In genomic region chr12:125185311-125185739, GRCh38 we compare ENCODE assay signal across 11 cellular contexts. TPM values are rescaled to one million over a fixed set of nuclear protein-coding genes. Genes with fewer than 3 reads are reported as not detected.
DNase-seq lines count a peak whose midpoint lies in the region; ATAC-seq and TF ChIP-seq lines count a peak whose summit lies in the region.
"Had no signal": no experiment of that assay in that cellular context is flagged by ENCODE, and none has a peak within 500 bp of the region (broad histone marks: within the 10 kb centered on the region; RNA-seq: fewer than 3 reads in every experiment).

No MANE protein-coding gene starts in this region.

- DNase-seq in mammary epithelial cell (no peak), MCF 10A (ENCODE audit: unreplicated experiment) (no peak), cerebellar cortex (ENCODE audit: low spot score) (peak; percentile 34), iPS-NIHi11 (ENCODE audit: low spot score) (peak; percentile 37), tibial artery (no peak), NCI-H1105 (lab: John Stamatoyannopoulos, UW) (no peak), amniotic stem cell (lab: John Stamatoyannopoulos, UW) (no peak)
- DNase-seq: activated T-cell treated with anti-CD3 and anti-CD28 coated beads for 4 hours, foreskin melanocyte, NCI-H1092 had no signal

- H3K27me3 Mint-ChIP-seq in MCF 10A (ENCODE audit: insufficient read depth, unreplicated experiment): peaks cover 66% of the 10 kb centered on the region

- POLR2A ChIA-PET in MCF 10A (lab: Yijun Ruan, JAX): interaction anchor here (0.6 kb wide), 1 partner anchor 344 kb away, joined by 3 read pairs; no protein-coding TSS in a partner anchor

- no peaks in the 10 kb centered on the region for H3K9me3 ChIP-seq in mammary epithelial cell (replicated peaks; ENCODE audit: insufficient read depth, low read length)
- no peaks in the 10 kb centered on the region for H3K9me3 ChIP-seq in tibial artery

- TF ChIP-seq CTCF in mammary epithelial cell (conservative IDR thresholded peaks at IDR 0.05 in 1 of 2, IDR thresholded peaks at IDR 0.05 in 1 of 2; ENCODE audit: extremely low read depth in 1 of 2, insufficient read depth in 1 of 2, low read depth in 1 of 2, low read length in 2 of 2): no peak
- no peak for TF ChIP-seq CTCF in MCF 10A (IDR thresholded peaks at IDR 0.05; ENCODE audit: unreplicated experiment)
- TF ChIP-seq CTCF in tibial artery (IDR thresholded peaks at IDR 0.05): no peak

- H3K4me1 Mint-ChIP-seq in MCF 10A (ENCODE audit: insufficient read depth, unreplicated experiment): peaks cover 5% of the 10 kb centered on the region

- H3K4me1 ChIP-seq in mammary epithelial cell (ENCODE audit: insufficient read depth, low read length): peaks cover 12% of the 10 kb centered on the region
- peaks cover 0 to 40% (median 32%) of the 10 kb centered on the region in 4 donors for H3K4me1 ChIP-seq in tibial artery

- BruUV-seq in mammary epithelial cell (replicated peaks; lab: Mats Ljungman, UMichigan) (no TSS peak), MCF 10A (replicated peaks; lab: Mats Ljungman, UMichigan) (no TSS peak)

- no peak for ATAC-seq in GM21367 (IDR thresholded peaks at IDR 0.05; ENCODE audit: unreplicated experiment)

- H3K27ac Mint-ChIP-seq in MCF 10A (ENCODE audit: low read depth, unreplicated experiment): no peak overlapping the region

- H3K36me3 ChIP-seq in mammary epithelial cell (ENCODE audit: insufficient read depth, low read length) (no peaks in the 10 kb centered on the region), tibial artery (no peaks in the 10 kb centered on the region)

- dilution Hi-C loops in mammary epithelial cell (cut with HindIII; ENCODE audit: low sequenced_read_pairs): no loop called here

- H4K20me1 ChIP-seq in mammary epithelial cell (ENCODE audit: insufficient read depth, low read length): no peaks in the 10 kb centered on the region

- WGBS in mammary epithelial cell (ENCODE audit: low coverage, missing lambda C conversion rate): 62% methylated on average over 7 of the region's 21 CpGs

- intact Hi-C loops in mammary epithelial cell (cut with micrococcal nuclease): loop anchor here (10.0 kb wide), 3 partner anchors 191 to 879 kb away; partner anchors contain the start of gene BRI3BP
- intact Hi-C loops in MCF 10A (cut with micrococcal nuclease): loop anchor here (10.0 kb wide), 1 partner anchor 869 kb away; no protein-coding TSS in a partner anchor
- intact Hi-C loops in tibial artery (cut with DNase I; ENCODE audit: low total_unique reads): loop anchor here (10.0 kb wide), 1 partner anchor 1689 kb away; no protein-coding TSS in a partner anchor

- H3K27ac ChIP-seq in mammary epithelial cell (ENCODE audit: insufficient read depth, low read depth, low read length) (no peak overlapping the region), tibial artery (no peak overlapping the region)

- in situ Hi-C loops in mammary epithelial cell (cut with MboI; ENCODE audit: low sequenced_read_pairs in 2 of 2): no loop called here

- CTCF ChIA-PET in mammary epithelial cell (lab: Charles Lee; ENCODE audit: low non-redundant PET): no interaction called here
- CTCF ChIA-PET in MCF 10A (lab: Yijun Ruan, JAX): interaction anchor here (0.6 to 6.0 kb wide), 6 partner anchors 15 to 1171 kb away, joined by 3 to 83 read pairs (median 13); no protein-coding TSS in a partner anchor

- H3K27me3 ChIP-seq in mammary epithelial cell (ENCODE audit: insufficient read depth, low read length) (peaks cover 24% of the 10 kb centered on the region), tibial artery (peaks cover 0 to 64% of the 10 kb centered on the region in 2 donors)

- no peaks in the 10 kb centered on the region for H3K79me2 ChIP-seq in mammary epithelial cell (ENCODE audit: insufficient read depth, low read length)

- H3K4me3 ChIP-seq in mammary epithelial cell (replicated peaks in 1 of 3; ENCODE audit: insufficient read depth in 1 of 3, low read depth in 2 of 3, low read length in 3 of 3) (no peak overlapping the region), tibial artery (peak overlapping the region; percentile 35 to 50)

- H3K36me3 Mint-ChIP-seq in MCF 10A (ENCODE audit: insufficient read depth, unreplicated experiment): no peaks in the 10 kb centered on the region

- no peak overlapping the region for H3K4me3 Mint-ChIP-seq in MCF 10A (ENCODE audit: unreplicated experiment)

- H3K4me2 ChIP-seq in mammary epithelial cell (ENCODE audit: insufficient read depth, low read depth, low read length): no peak overlapping the region

- H3K9me3 Mint-ChIP-seq in MCF 10A (ENCODE audit: unreplicated experiment): no peaks in the 10 kb centered on the region

- peak overlapping the region; percentile 71 for H2AFZ ChIP-seq in mammary epithelial cell (ENCODE audit: low read depth, low read length)

- H3K9ac ChIP-seq in mammary epithelial cell (ENCODE audit: insufficient read depth, low read length): no peak overlapping the region

RNA-seq across cellular contexts. Expression of gene TMEM132B, which starts 0.9 kb away (rescaled TPM):
- total RNA-seq in mammary epithelial cell: under 1 TPM; under 0.01 to 0.71 TPM
- 0.42 TPM for polyA plus RNA-seq in mammary epithelial cell
- 2.0 TPM for polyA minus RNA-seq in mammary epithelial cell
- total RNA-seq in MCF 10A (2022): 0.26 and 0.69 TPM in 2 replicates

Comparison
In these comparisons a context has a peak if more than half of its experiments do, and no peak if none do; other contexts are left out.
1. DNase-seq: peak in cerebellar cortex (single experiment) and iPS-NIHi11 (single experiment); none in mammary epithelial cell (single experiment), MCF 10A (single experiment), tibial artery (0 of 2), NCI-H1105 (single experiment) and amniotic stem cell (single experiment).
2. H3K4me3 ChIP-seq: peak in tibial artery (2 of 2); none in mammary epithelial cell (0 of 3).